Comparison of ENCODE assay signal across 8 cellular contexts in the genomic region with DNA sequence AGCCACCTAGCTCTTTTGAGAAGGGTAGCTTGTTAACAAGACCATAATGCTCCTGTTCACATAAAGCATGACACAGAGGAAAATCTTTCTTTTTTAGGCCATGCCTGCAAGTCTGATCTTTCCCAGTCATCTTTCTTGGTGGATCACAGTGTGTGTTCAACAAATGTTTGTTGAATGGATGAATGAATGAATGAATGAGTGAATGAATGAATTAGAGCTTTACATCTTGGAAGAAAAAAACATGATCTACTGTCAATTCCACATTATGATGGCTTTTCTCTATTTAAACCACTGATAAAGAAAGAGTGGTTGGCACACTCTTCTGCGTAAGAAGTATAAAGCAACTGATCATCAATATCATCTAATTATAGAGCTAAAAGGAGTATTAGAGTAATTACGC.
"Had no signal": no experiment of that assay in that cellular context is flagged by ENCODE, and none has a peak within 500 bp of the region (broad histone marks: within the 10 kb centered on the region; RNA-seq: fewer than 3 reads in every experiment).

No MANE protein-coding gene starts in this region.

- H3K9ac ChIP-seq: KMS-11 had no signal

- H3K27ac Mint-ChIP-seq: IgD-negative memory B cell had no signal

- H3K27ac ChIP-seq: HL-60, KMS-11 had no signal

- DNase-seq: IMR-90, KBM-7, KG1 had no signal

- ATAC-seq: HepG2 had no signal

- H3K4me2 ChIP-seq: KMS-11 had no signal

- H3K4me1 Mint-ChIP-seq: IgD-negative memory B cell had no signal

- H3K4me3 Mint-ChIP-seq: IgD-negative memory B cell had no signal

- FAIRE-seq: HepG2, HTR-8/SVneo had no signal
